11 cellular contexts compared by ENCODE assay signal in genomic region chr10:137606-138005, GRCh38. TPM values are rescaled to one million over a fixed set of nuclear protein-coding genes. Genes with fewer than 3 reads are reported as not detected.
A peak's percentile ranks its signal among the peaks of the same experiment; 100 is the strongest.
DNase-seq lines count a peak whose midpoint lies in the region; ATAC-seq and TF ChIP-seq lines count a peak whose summit lies in the region.
"Had no signal": no experiment of that assay in that cellular context is flagged by ENCODE, and none has a peak within 500 bp of the region (broad histone marks: within the 10 kb centered on the region; RNA-seq: fewer than 3 reads in every experiment).

No MANE protein-coding gene starts in this region.

- H3K9ac ChIP-seq in neural progenitor cell, result no peak overlapping the region

- POLR2A ChIA-PET in Panc1 (lab: Charles Lee), result no interaction called here

- peaks cover 65% of the 10 kb centered on the region for H4K20me1 ChIP-seq in neural progenitor cell (ENCODE audit: low read depth)

- no peaks in the 10 kb centered on the region for H3F3A ChIP-seq in neural progenitor cell (ENCODE audit: low read depth)

- H3K4me1 ChIP-seq in Panc1 (ENCODE audit: control insufficient read depth, insufficient read depth, low read length) (peaks cover 24% of the 10 kb centered on the region), neural progenitor cell (peaks cover 15% of the 10 kb centered on the region)

- CTCF ChIA-PET in Panc1 (lab: Charles Lee), result no interaction called here

- no peaks in the 10 kb centered on the region for H3K9me3 ChIP-seq in Panc1 (ENCODE audit: control insufficient read depth, insufficient read depth, low read depth, low read length)
- no peaks in the 10 kb centered on the region for H3K9me3 ChIP-seq in neural progenitor cell (ENCODE audit: low read depth)

- H3K9me3 Mint-ChIP-seq in neural progenitor cell, result no peaks in the 10 kb centered on the region

- in situ Hi-C loops in Panc1 (cut with HindIII; ENCODE audit: low pct_unique_long_range_greater_than_20kb, low sequenced_read_pairs), result no loop called here

- peaks cover 2% of the 10 kb centered on the region for H3K36me3 Mint-ChIP-seq in neural progenitor cell

- H3K4me3 Mint-ChIP-seq in neural progenitor cell, result peak overlapping the region; percentile 0

- TSS peak; percentile 45 for BruUV-seq in Panc1 (replicated peaks; lab: Mats Ljungman, UMichigan)

- no peak for ATAC-seq in Panc1

- no peak overlapping the region for H3K4me3 ChIP-seq in Panc1 (ENCODE audit: low read depth in 2 of 2, low read length in 2 of 2)
- no peak overlapping the region for H3K4me3 ChIP-seq in neural progenitor cell

- TF ChIP-seq CTCF in Panc1 (IDR thresholded peaks at IDR 0.05), result no peak
- TF ChIP-seq CTCF in neural progenitor cell (IDR thresholded peaks at IDR 0.05), result no peak

- intact Hi-C loops in Panc1 (cut with micrococcal nuclease; ENCODE audit: unreplicated experiment), result no loop called here

- H3K4me1 Mint-ChIP-seq in neural progenitor cell, result peaks cover 30% of the 10 kb centered on the region

- H3K79me2 ChIP-seq in neural progenitor cell (ENCODE audit: low read depth), result peaks cover 88% of the 10 kb centered on the region

- no peak overlapping the region for H2AFZ ChIP-seq in neural progenitor cell (replicated peaks)

- peaks cover 8% of the 10 kb centered on the region for H3K27me3 Mint-ChIP-seq in neural progenitor cell (ENCODE audit: insufficient read depth, low read depth)

- H3K27me3 ChIP-seq in Panc1 (ENCODE audit: control insufficient read depth, insufficient read depth, low read length) (no peaks in the 10 kb centered on the region), neural progenitor cell (peaks cover 18% of the 10 kb centered on the region)

- no peak overlapping the region for H3K27ac Mint-ChIP-seq in neural progenitor cell

- no peaks in the 10 kb centered on the region for H3K36me3 ChIP-seq in Panc1 (ENCODE audit: control insufficient read depth, insufficient read depth, low read length)
- H3K36me3 ChIP-seq in neural progenitor cell, result no peaks in the 10 kb centered on the region

- H3K27ac ChIP-seq in Panc1 (ENCODE audit: low read length), result no peak overlapping the region
- H3K27ac ChIP-seq in neural progenitor cell, result no peak overlapping the region

- no peak overlapping the region for H3K4me2 ChIP-seq in neural progenitor cell

- DNase-seq in EH (ENCODE audit: low read depth) (peak; percentile 75), Panc1 (ENCODE audit: low read depth, low spot score) (no peak), dedifferentiated amniotic fluid mesenchymal stem cell (ENCODE audit: extremely low spot score) (peak; percentile 29), neural progenitor cell (ENCODE audit: low spot score) (no peak), NCI-H1092 (lab: John Stamatoyannopoulos, UW) (no peak), NCI-H2081 (lab: John Stamatoyannopoulos, UW) (no peak), Ammon's horn (ENCODE audit: low spot score) (no peak)
- DNase-seq: activated CD4-positive, alpha-beta T cell treated with anti-CD3 and anti-CD28 coated beads for 1 hour; activated gamma-delta T cell; DMS153; NCI-H446 treated with DMSO at 0.1 percent for 48 hours had no signal

RNA-seq across cellular contexts. Expression of gene ZMYND11, which starts 2.4 kb away (rescaled TPM):
- total RNA-seq in Panc1 (2021; ENCODE audit: unreplicated experiment) (37.5 TPM), neural progenitor cell (ENCODE audit: low replicate concordance) (46.9 and 59.5 TPM in 2 replicates)
- polyA plus RNA-seq in Panc1 (2012; ENCODE audit: insufficient read length), result 21.7 TPM

Comparison
In these comparisons a context has a peak if more than half of its experiments do, and no peak if none do; other contexts are left out.
1. DNase-seq: peak in EH (single experiment) and dedifferentiated amniotic fluid mesenchymal stem cell (single experiment); none in Panc1 (single experiment), neural progenitor cell (single experiment), NCI-H1092 (single experiment), NCI-H2081 (0 of 2) and Ammon's horn (single experiment).